Comparison of ENCODE assay signal across 8 cellular contexts in the genomic region with DNA sequence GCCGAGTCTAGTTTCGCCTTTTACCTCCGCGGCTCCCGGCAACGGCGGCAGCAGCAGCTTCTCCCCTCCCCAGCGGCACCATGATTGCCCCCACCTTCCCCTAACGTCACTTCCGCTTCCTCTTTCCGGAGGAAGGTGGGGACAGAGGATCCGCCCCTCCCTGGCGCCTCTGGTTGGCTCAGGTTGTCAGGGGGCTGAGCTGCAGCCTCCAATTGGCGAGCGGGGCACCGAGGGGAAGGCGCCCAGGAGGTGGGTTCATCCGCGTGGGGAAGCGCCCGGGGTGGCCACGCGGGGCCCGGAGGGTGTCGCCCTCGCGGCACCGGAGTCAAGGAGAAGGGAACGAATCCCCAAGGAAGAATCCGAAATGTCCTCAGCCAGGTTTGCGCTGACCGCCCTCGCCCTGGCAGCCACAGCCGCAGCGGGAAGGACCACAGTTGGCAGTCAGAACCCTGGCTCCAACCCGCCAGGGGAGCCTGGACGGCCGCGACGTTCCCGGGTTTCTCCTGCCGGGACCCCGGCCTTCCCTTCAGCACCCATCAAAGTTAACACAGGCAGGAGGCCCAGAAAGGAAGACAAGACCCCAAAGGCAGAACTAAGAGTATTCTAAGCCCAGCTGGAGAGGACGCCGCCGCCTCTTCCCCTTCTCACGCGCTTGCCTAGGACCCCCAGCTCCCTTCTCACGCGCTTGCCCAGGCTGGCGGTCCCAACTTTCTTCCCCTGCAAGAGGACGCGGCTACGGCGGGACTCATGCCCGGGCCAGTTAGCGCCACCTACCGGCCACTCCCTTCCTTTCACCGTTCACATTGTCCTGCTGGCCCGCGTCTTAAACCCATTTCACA. TPM values are rescaled to one million over a fixed set of nuclear protein-coding genes. Genes with fewer than 3 reads are reported as not detected.
DNase-seq lines count a peak whose midpoint lies in the region; ATAC-seq and TF ChIP-seq lines count a peak whose summit lies in the region.

MTF1 (minus strand) TSS at position 86 of the 839 bp plus-strand sequence. CDS start 1,934 bp downstream, outside the sequence.

- H3K4me3 ChIP-seq in AG09309 (ENCODE audit: control insufficient read depth, low read depth, low read length) (peak within 1 kb of the TSS; percentile 97), cardiac fibroblast (replicated peaks in 1 of 2; ENCODE audit: low read depth in 2 of 2, low read length in 2 of 2) (peak within 1 kb of the TSS; percentile 89 to 93)

- H3K4me1 Mint-ChIP-seq in WTC11 = peaks cover 9% of the 10 kb centered on the region

- DNase-seq in AG09309 (ENCODE audit: low read depth) = peak; percentile 85
- peak; percentile 97 for DNase-seq in NCI-H226
- DNase-seq in WTC11 (ENCODE audit: low spot score) = peak; percentile 96
- DNase-seq in cardiac fibroblast (ENCODE audit: low read depth in 2 of 2) = peak; percentile 96 to 97
- DNase-seq in inferior parietal cortex (ENCODE audit: extremely low spot score) = peak; percentile 99
- DNase-seq in stimulated activated CD4-positive, alpha-beta T cell treated with anti-CD3 and anti-CD28 coated beads, Interleukin-12 subunit alpha, Interleukin-12 subunit beta, amount 100 ng/mL, for 24 hours (ENCODE audit: low read depth in 2 of 2) = peak; percentile 95

- peaks cover 19% of the 10 kb centered on the region for H3K36me3 Mint-ChIP-seq in WTC11

- H3K27ac Mint-ChIP-seq in WTC11 = peak within 1 kb of the TSS; percentile 92

- no peaks in the 10 kb centered on the region for H3K9me3 Mint-ChIP-seq in WTC11

- no peaks in the 10 kb centered on the region for H3K27me3 Mint-ChIP-seq in WTC11 (ENCODE audit: low read depth)

- ATAC-seq in GM18909 (IDR thresholded peaks at IDR 0.05; ENCODE audit: poor library complexity, unreplicated experiment) (peak; percentile 90), HG03175 (IDR thresholded peaks at IDR 0.05; ENCODE audit: unreplicated experiment) (peak; percentile 94), WTC11 (peak; percentile 96)

- CTCF ChIA-PET in WTC11 (lab: Charles Lee) = interaction anchor here (0.5 to 2.0 kb wide), 60 partner anchors 10 to 959 kb away, joined by 3 to 34 read pairs (median 4); partner anchors contain the start of genes C1orf122, CDCA8, DNALI1 and EPHA10

- peak within 1 kb of the TSS; percentile 92 for H3K4me3 Mint-ChIP-seq in WTC11

- peak; percentile 96 for TF ChIP-seq CTCF in AG09309 (IDR thresholded peaks at IDR 0.05; ENCODE audit: control insufficient read depth, insufficient read depth, low read depth, low read length, missing control alignments)
- TF ChIP-seq CTCF in WTC11 (IDR thresholded peaks at IDR 0.05) = peak; percentile 90
- peak; percentile 87 for TF ChIP-seq CTCF in cardiac fibroblast (IDR thresholded peaks at IDR 0.05; ENCODE audit: low read depth, low read length)

- POLR2A ChIA-PET in WTC11 (lab: Charles Lee) = interaction anchor here (0.6 to 1.6 kb wide), 3 partner anchors 51 to 698 kb away, joined by 3 to 9 read pairs (median 5); partner anchors contain the start of genes C1orf122 and YRDC

TF ChIP-seq in WTC11, 78 proteins besides CTCF, POLR2A, EP300 and RAD21 (continues in another document):
- TF ChIP-seq SP1 (CRISPR knock-in tag; conservative IDR thresholded peaks at IDR 0.05) = peak; percentile 79
- TF ChIP-seq ESRRA (CRISPR knock-in tag; IDR thresholded peaks at IDR 0.05; ENCODE audit: borderline replicate concordance) = no peak; the same call in 1 of the 2 replicates
- TF ChIP-seq, protein P1, sequence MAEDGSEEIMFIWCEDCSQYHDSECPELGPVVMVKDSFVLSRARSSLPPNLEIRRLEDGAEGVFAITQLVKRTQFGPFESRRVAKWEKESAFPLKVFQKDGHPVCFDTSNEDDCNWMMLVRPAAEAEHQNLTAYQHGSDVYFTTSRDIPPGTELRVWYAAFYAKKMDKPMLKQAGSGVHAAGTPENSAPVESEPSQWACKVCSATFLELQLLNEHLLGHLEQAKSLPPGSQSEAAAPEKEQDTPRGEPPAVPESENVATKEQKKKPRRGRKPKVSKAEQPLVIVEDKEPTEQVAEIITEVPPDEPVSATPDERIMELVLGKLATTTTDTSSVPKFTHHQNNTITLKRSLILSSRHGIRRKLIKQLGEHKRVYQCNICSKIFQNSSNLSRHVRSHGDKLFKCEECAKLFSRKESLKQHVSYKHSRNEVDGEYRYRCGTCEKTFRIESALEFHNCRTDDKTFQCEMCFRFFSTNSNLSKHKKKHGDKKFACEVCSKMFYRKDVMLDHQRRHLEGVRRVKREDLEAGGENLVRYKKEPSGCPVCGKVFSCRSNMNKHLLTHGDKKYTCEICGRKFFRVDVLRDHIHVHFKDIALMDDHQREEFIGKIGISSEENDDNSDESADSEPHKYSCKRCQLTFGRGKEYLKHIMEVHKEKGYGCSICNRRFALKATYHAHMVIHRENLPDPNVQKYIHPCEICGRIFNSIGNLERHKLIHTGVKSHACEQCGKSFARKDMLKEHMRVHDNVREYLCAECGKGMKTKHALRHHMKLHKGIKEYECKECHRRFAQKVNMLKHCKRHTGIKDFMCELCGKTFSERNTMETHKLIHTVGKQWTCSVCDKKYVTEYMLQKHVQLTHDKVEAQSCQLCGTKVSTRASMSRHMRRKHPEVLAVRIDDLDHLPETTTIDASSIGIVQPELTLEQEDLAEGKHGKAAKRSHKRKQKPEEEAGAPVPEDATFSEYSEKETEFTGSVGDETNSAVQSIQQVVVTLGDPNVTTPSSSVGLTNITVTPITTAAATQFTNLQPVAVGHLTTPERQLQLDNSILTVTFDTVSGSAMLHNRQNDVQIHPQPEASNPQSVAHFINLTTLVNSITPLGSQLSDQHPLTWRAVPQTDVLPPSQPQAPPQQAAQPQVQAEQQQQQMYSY (CRISPR knock-in tag; IDR thresholded peaks at IDR 0.05) = no peak
- TF ChIP-seq ELF4 (CRISPR knock-in tag; IDR thresholded peaks at IDR 0.05; ENCODE audit: low read depth) = no peak
- TF ChIP-seq ZNF532 (CRISPR knock-in tag; IDR thresholded peaks at IDR 0.05; ENCODE audit: borderline replicate concordance) = 0 out of 2 replicates have a peak, but pooled peaks have one; percentile 24
- TF ChIP-seq, protein P2, sequence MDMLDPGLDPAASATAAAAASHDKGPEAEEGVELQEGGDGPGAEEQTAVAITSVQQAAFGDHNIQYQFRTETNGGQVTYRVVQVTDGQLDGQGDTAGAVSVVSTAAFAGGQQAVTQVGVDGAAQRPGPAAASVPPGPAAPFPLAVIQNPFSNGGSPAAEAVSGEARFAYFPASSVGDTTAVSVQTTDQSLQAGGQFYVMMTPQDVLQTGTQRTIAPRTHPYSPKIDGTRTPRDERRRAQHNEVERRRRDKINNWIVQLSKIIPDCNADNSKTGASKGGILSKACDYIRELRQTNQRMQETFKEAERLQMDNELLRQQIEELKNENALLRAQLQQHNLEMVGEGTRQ (CRISPR knock-in tag; IDR thresholded peaks at IDR 0.05) = peak; percentile 65; the same call in 1 of the 2 replicates
- peak; percentile 95 for TF ChIP-seq CREM (CRISPR knock-in tag; IDR thresholded peaks at IDR 0.05)
- no peak for TF ChIP-seq MXD4 (CRISPR knock-in tag; IDR thresholded peaks at IDR 0.05; ENCODE audit: borderline replicate concordance)
- 0 out of 2 replicates have a peak, but pooled peaks have one; percentile 33 for TF ChIP-seq ZNF232 (CRISPR knock-in tag; IDR thresholded peaks at IDR 0.05)
- TF ChIP-seq, protein P3, sequence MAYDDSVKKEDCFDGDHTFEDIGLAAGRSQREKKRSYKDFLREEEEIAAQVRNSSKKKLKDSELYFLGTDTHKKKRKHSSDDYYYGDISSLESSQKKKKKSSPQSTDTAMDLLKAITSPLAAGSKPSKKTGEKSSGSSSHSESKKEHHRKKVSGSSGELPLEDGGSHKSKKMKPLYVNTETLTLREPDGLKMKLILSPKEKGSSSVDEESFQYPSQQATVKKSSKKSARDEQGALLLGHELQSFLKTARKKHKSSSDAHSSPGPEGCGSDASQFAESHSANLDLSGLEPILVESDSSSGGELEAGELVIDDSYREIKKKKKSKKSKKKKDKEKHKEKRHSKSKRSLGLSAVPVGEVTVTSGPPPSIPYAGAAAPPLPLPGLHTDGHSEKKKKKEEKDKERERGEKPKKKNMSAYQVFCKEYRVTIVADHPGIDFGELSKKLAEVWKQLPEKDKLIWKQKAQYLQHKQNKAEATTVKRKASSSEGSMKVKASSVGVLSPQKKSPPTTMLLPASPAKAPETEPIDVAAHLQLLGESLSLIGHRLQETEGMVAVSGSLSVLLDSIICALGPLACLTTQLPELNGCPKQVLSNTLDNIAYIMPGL (CRISPR knock-in tag; IDR thresholded peaks at IDR 0.05) = peak; percentile 92
- TF ChIP-seq NFATC4 (CRISPR knock-in tag; IDR thresholded peaks at IDR 0.05) = no peak

RNA-seq across cellular contexts. Expression of gene MTF1, which starts in this region (rescaled TPM):
- total RNA-seq in WTC11 (2021) = 10.1 to 12.2 TPM (median 10.9 TPM) in 3 replicates

Comparison
In these comparisons a context has a peak if more than half of its experiments do, and no peak if none do; other contexts are left out.
1. Peak in every context shown above with its lines: DNase-seq, ATAC-seq and H3K4me3 ChIP-seq.